In genomic region chr18:22932885-22933205, GRCh38 we compare ENCODE assay signal across 8 cellular contexts. TPM values are rescaled to one million over a fixed set of nuclear protein-coding genes. Genes with fewer than 3 reads are reported as not detected.
DNase-seq lines count a peak whose midpoint lies in the region; ATAC-seq, FAIRE-seq and TF ChIP-seq lines count a peak whose summit lies in the region.

No MANE protein-coding gene starts in this region.

- FAIRE-seq in RCC 7860 (lab: Jason Lieb, UNC), result no peak

- under 1% methylated on average over 17 of the region's 17 CpGs for WGBS in smooth muscle cell (ENCODE audit: low lambda C conversion rate)

- TF ChIP-seq CTCF in WI38 (IDR thresholded peaks at IDR 0.05; ENCODE audit: low read depth, low read length) (no peak), right atrium auricular region (IDR thresholded peaks at IDR 0.05) (no peak), smooth muscle cell (IDR thresholded peaks at IDR 0.05; ENCODE audit: borderline replicate concordance, insufficient read depth, poor library complexity, severe bottlenecking) (no peak)

- H3K9me3 ChIP-seq in right atrium auricular region, result no peaks in the 10 kb centered on the region
- no peaks in the 10 kb centered on the region for H3K9me3 ChIP-seq in smooth muscle cell (replicated peaks; ENCODE audit: low read depth)

- H3K27ac Mint-ChIP-seq in activated naive CD4-positive, alpha-beta T cell treated with anti-CD3 and anti-CD28 coated beads, Interleukin-2, amount 10 ng/mL, durations not matched to agents 7 days and 5 days, result peak overlapping the region; percentile 97

- H3K4me3 Mint-ChIP-seq in activated naive CD4-positive, alpha-beta T cell treated with anti-CD3 and anti-CD28 coated beads, Interleukin-2, amount 10 ng/mL, durations not matched to agents 7 days and 5 days, result peak overlapping the region; percentile 79

- H2AFZ ChIP-seq in smooth muscle cell (ENCODE audit: low read depth), result peak overlapping the region; percentile 97

- H3K4me3 ChIP-seq in WI38 (ENCODE audit: low read depth, low read length) (peak overlapping the region; percentile 88), right atrium auricular region (peak overlapping the region; percentile 85 to 91), smooth muscle cell (peak overlapping the region; percentile 78)

- H3K27me3 ChIP-seq in right atrium auricular region (no peaks in the 10 kb centered on the region), smooth muscle cell (ENCODE audit: low read depth) (no peaks in the 10 kb centered on the region)

- no peaks in the 10 kb centered on the region for H4K20me1 ChIP-seq in smooth muscle cell (ENCODE audit: low read depth)

- CTCF ChIA-PET in activated naive CD4-positive, alpha-beta T cell treated with anti-CD3 and anti-CD28 coated beads, Interleukin-2, amount 10 ng/mL, durations not matched to agents 7 days and 5 days (lab: Charles Lee), result interaction anchor here (0.5 to 1.6 kb wide), 6 partner anchors 45 to 1279 kb away, joined by 3 to 5 read pairs (median 4); no protein-coding TSS in a partner anchor

- no peaks in the 10 kb centered on the region for H3F3A ChIP-seq in smooth muscle cell (ENCODE audit: low read depth)

- DNase-seq in activated naive CD4-positive, alpha-beta T cell treated with anti-CD3 and anti-CD28 coated beads, Interleukin-2, amount 10 ng/mL, durations not matched to agents 7 days and 5 days, result no peak
- DNase-seq in activated naive CD4-positive, alpha-beta T cell treated with anti-CD3 and anti-CD28 coated beads, Interleukin-2, amount 50 U/mL, for 16 hours, result no peak
- no peak for DNase-seq in right atrium auricular region (ENCODE audit: low spot score)
- DNase-seq in smooth muscle cell (lab: John Stamatoyannopoulos, UW; ENCODE audit: unreplicated experiment), result no peak
- no peak for DNase-seq in KBM-7
- no peak for DNase-seq in RCC 7860 (ENCODE audit: low spot score)

- H3K36me3 ChIP-seq in right atrium auricular region (no peaks in the 10 kb centered on the region), smooth muscle cell (ENCODE audit: low read depth) (peaks cover 3% of the 10 kb centered on the region)

- H3K79me2 ChIP-seq in smooth muscle cell (ENCODE audit: low read depth), result peaks cover 21% of the 10 kb centered on the region

- H3K9ac ChIP-seq in smooth muscle cell (ENCODE audit: low read depth), result peak overlapping the region; percentile 90

- H3K4me2 ChIP-seq in smooth muscle cell, result peak overlapping the region; percentile 92

- H3K36me3 Mint-ChIP-seq in activated naive CD4-positive, alpha-beta T cell treated with anti-CD3 and anti-CD28 coated beads, Interleukin-2, amount 10 ng/mL, durations not matched to agents 7 days and 5 days, result peaks cover 14% of the 10 kb centered on the region

- in situ Hi-C loops in KBM-7 (cut with MboI; ENCODE audit: low pct_unique_long_range_greater_than_20kb, low sequenced_read_pairs), result no loop called here

- no peaks in the 10 kb centered on the region for H3K9me3 Mint-ChIP-seq in activated naive CD4-positive, alpha-beta T cell treated with anti-CD3 and anti-CD28 coated beads, Interleukin-2, amount 10 ng/mL, durations not matched to agents 7 days and 5 days

- peaks cover 4% of the 10 kb centered on the region for H3K27me3 Mint-ChIP-seq in activated naive CD4-positive, alpha-beta T cell treated with anti-CD3 and anti-CD28 coated beads, Interleukin-2, amount 10 ng/mL, durations not matched to agents 7 days and 5 days

- H3K4me1 ChIP-seq in right atrium auricular region (peaks cover 0 to 8% of the 10 kb centered on the region in 2 donors), smooth muscle cell (ENCODE audit: low read depth) (peaks cover 15% of the 10 kb centered on the region)

- H3K27ac ChIP-seq in right atrium auricular region (peak overlapping the region; percentile 99), smooth muscle cell (ENCODE audit: low read depth) (peak overlapping the region; percentile 82)

- peaks cover 43% of the 10 kb centered on the region for H3K4me1 Mint-ChIP-seq in activated naive CD4-positive, alpha-beta T cell treated with anti-CD3 and anti-CD28 coated beads, Interleukin-2, amount 10 ng/mL, durations not matched to agents 7 days and 5 days

- peak; percentile 26 for ATAC-seq in HG03066 (IDR thresholded peaks at IDR 0.05; ENCODE audit: low read depth, unreplicated experiment)

RNA-seq across cellular contexts. Expression of gene RBBP8, which starts 0.3 kb away (rescaled TPM):
- total RNA-seq in right atrium auricular region (1 to 10 TPM; 7.2 to 7.6 TPM), smooth muscle cell (29.5 and 39.3 TPM in 2 replicates)
- 11.7 and 14.4 TPM in 2 replicates for polyA plus RNA-seq in smooth muscle cell
